ENCODE assay signal across 8 cellular contexts in genomic region chr13:51585696-51586095, GRCh38. TPM values are rescaled to one million over a fixed set of nuclear protein-coding genes. Genes with fewer than 3 reads are reported as not detected.
DNase-seq lines count a peak whose midpoint lies in the region; ATAC-seq and TF ChIP-seq lines count a peak whose summit lies in the region.

No MANE protein-coding gene starts in this region.

- H3K36me3 ChIP-seq in BJ (ENCODE audit: control insufficient read depth, insufficient read depth, low read length) = no peaks in the 10 kb centered on the region
- no peaks in the 10 kb centered on the region for H3K36me3 ChIP-seq in tibial nerve

- CTCF ChIA-PET in BJ (lab: Yijun Ruan, JAX) = interaction anchor here (1.0 to 1.5 kb wide), 6 partner anchors 9 to 181 kb away, joined by 3 to 6 read pairs (median 4); no protein-coding TSS in a partner anchor

- TF ChIP-seq POLR2A in tibial nerve (IDR thresholded peaks at IDR 0.05) = no peak

- H3K27ac Mint-ChIP-seq in HFFc6 = peak overlapping the region; percentile 87

- DNase-seq in BJ (ENCODE audit: low read depth) (no peak), HFFc6 (peak; percentile 43), amniotic epithelial cell (ENCODE audit: low read depth) (peak; percentile 17), left kidney (ENCODE audit: low read depth, low spot score) (peak; percentile 8), tibial nerve (ENCODE audit: low spot score in 2 of 2) (no peak), COLO829 (ENCODE audit: low spot score) (no peak), occipital lobe (lab: John Stamatoyannopoulos, UW) (no peak)

- POLR2A ChIA-PET in BJ (lab: Charles Lee) = interaction anchor here (1.9 kb wide), 1 partner anchor 133 kb away, joined by 11 read pairs; the partner anchor contains the start of gene INTS6

- peaks cover 6% of the 10 kb centered on the region for H3K36me3 Mint-ChIP-seq in HFFc6 (ENCODE audit: low read depth)

- H3K27me3 ChIP-seq in BJ (ENCODE audit: control insufficient read depth, insufficient read depth, low read length) = no peaks in the 10 kb centered on the region
- no peaks in the 10 kb centered on the region for H3K27me3 ChIP-seq in tibial nerve

- ATAC-seq in HG03571 (IDR thresholded peaks at IDR 0.05; ENCODE audit: unreplicated experiment) = no peak

- TF ChIP-seq EP300 in tibial nerve (IDR thresholded peaks at IDR 0.05) = no peak

- no peaks in the 10 kb centered on the region for H3K9me3 ChIP-seq in tibial nerve

- peaks cover 59% of the 10 kb centered on the region for H3K4me1 Mint-ChIP-seq in HFFc6 (ENCODE audit: low read depth)

- H3K27me3 Mint-ChIP-seq in HFFc6 (ENCODE audit: insufficient read depth) = peaks cover 1% of the 10 kb centered on the region; the same call in 1 of the 2 replicates

- H3K4me1 ChIP-seq in tibial nerve = peaks cover 0 to 57% (median 17%) of the 10 kb centered on the region in 4 donors

- H3K4me3 ChIP-seq in BJ (ENCODE audit: low read depth, low read length) (peak overlapping the region; percentile 89), tibial nerve (peak overlapping the region; percentile 89 to 99 (median 92))

- peak overlapping the region; percentile 99 for H3K4me3 Mint-ChIP-seq in HFFc6

- H3K9me3 Mint-ChIP-seq in HFFc6 = no peaks in the 10 kb centered on the region

- peak overlapping the region in 3 of 4 donors; percentile 81 to 96 (median 90) for H3K27ac ChIP-seq in tibial nerve

- WGBS in tibial nerve, 2 donors = 48 to 51% methylated on average over 4 of the region's 4 CpGs

- TF ChIP-seq CTCF in BJ (IDR thresholded peaks at IDR 0.05; ENCODE audit: insufficient read depth, low read depth, low read length) (no peak), HFFc6 (IDR thresholded peaks at IDR 0.05) (no peak), tibial nerve (IDR thresholded peaks at IDR 0.05) (no peak)

RNA-seq across cellular contexts. Expression of gene WDFY2, which starts 1.4 kb away (rescaled TPM):
- polyA plus RNA-seq in BJ (2011; rRNA removed) = 4.3 and 5.6 TPM in 2 replicates
- polyA minus RNA-seq in BJ (2011; rRNA and poly(A)+ RNA removed) = 8.9 and 9.0 TPM in 2 replicates
- total RNA-seq in HFFc6 (2021; fragmentation: NEBNext Ultra II Directional; extraction: Animal tissue kit (Norgen Biotek cat#: 25700)) = 10 to 100 TPM; 11.4 to 15.7 (median 13.4) TPM
- total RNA-seq in tibial nerve (10 to 100 TPM; 12.9 to 23.2 (median 17.1) TPM), occipital lobe (8.4 TPM)

Comparison
In these comparisons a context has a peak if more than half of its experiments do, and no peak if none do; other contexts are left out.
1. DNase-seq: peak in HFFc6 (single experiment), amniotic epithelial cell (single experiment) and left kidney (single experiment); none in BJ (single experiment), tibial nerve (0 of 2), COLO829 (single experiment) and occipital lobe (single experiment).